Comparison of ENCODE assay signal across 38 cellular contexts in the genomic region with DNA sequence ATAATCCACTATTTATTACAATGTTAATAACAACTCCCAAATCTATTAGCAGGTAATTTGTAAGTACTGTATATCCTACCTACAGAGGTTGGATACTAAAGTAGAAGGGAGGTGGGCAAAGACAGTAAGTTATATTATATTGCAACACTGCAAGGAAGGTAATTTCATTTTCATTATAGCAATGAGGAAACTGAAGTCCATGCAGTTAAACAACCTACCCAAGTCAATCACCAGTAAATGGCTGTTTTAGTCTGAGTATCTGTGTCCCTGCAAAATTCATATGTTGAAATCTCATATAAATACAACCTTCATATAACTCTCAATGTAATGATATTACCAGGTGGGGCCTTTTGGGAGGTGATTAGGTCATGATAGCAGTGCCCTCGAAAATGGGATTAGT.
"Had no signal": no experiment of that assay in that cellular context is flagged by ENCODE, and none has a peak within 500 bp of the region (broad histone marks: within the 10 kb centered on the region; RNA-seq: fewer than 3 reads in every experiment).

No MANE protein-coding gene starts in this region.

- DNase-seq: activated B cell treated with CpG ODN at 0.5 μM for 24 hours; activated CD4-positive, alpha-beta memory T cell treated with anti-CD3 and anti-CD28 coated beads for 36 hours; activated CD4-positive, alpha-beta T cell treated with anti-CD3 and anti-CD28 coated beads for 4 hours; activated CD4-positive, alpha-beta T cell treated with anti-CD3 and anti-CD28 coated beads, Interleukin-2, amount 10 ng/mL, durations not matched to agents 24 days and 14 days; activated CD4-positive, alpha-beta T cell treated with anti-CD3 and anti-CD28 coated beads, Interleukin-2, amount 50 U/mL, for 1 hour; activated CD4-positive, alpha-beta T cell treated with anti-CD3 and anti-CD28 coated beads, Interleukin-2, amount 50 U/mL, for 4 hours; activated CD4-positive, CD25-positive, alpha-beta regulatory T cell treated with anti-CD3 and anti-CD28 coated beads, Interleukin-2, amount 50 U/mL, for 72 hours; activated CD8-positive, alpha-beta memory T cell treated with anti-CD3 and anti-CD28 coated beads, Interleukin-2, amount 50 U/mL, for 4 hours; activated CD8-positive, alpha-beta T cell treated with anti-CD3 and anti-CD28 coated beads for 36 hours; activated effector memory CD4-positive, alpha-beta T cell treated with anti-CD3 and anti-CD28 coated beads, Interleukin-2, amount 50 U/mL, for 16 hours; activated gamma-delta T cell treated with Interleukin-2 at 50 U/mL for 16 hours; activated naive CD4-positive, alpha-beta T cell; activated naive CD4-positive, alpha-beta T cell treated with anti-CD3 and anti-CD28 coated beads for 36 hours; activated naive CD4-positive, alpha-beta T cell treated with anti-CD3 and anti-CD28 coated beads, Interleukin-2, amount 50 U/mL, for 16 hours; activated naive CD8-positive, alpha-beta T cell treated with anti-CD3 and anti-CD28 coated beads, Interleukin-2, amount 10 ng/mL, durations not matched to agents 7 days and 5 days; activated naive CD8-positive, alpha-beta T cell treated with anti-CD3 and anti-CD28 coated beads, Interleukin-2, amount 50 U/mL, for 24 hours; activated T-cell treated with anti-CD3 and anti-CD28 coated beads for 4 hours; activated T-cell treated with anti-CD3 and anti-CD28 coated beads, Interleukin-2, amount 50 U/mL, for 1 hour; activated T-cell treated with anti-CD3 and anti-CD28 coated beads, Interleukin-2, amount 50 U/mL, for 4 hours; activated T-cell treated with anti-CD3 and anti-CD28 coated beads, Interleukin-2, amount 50 U/mL, for 72 hours; amygdala; anterior cingulate cortex; body of pancreas; brain microvascular endothelial cell; caudate nucleus; cerebellar nuclear complex; T-helper 1 cell; T-helper 2 cell; T-helper 9 cell had no signal

- H3K27me3 Mint-ChIP-seq: activated B cell treated with CpG ODN at 0.5 μM for 24 hours; activated CD4-positive, alpha-beta memory T cell treated with anti-CD3 and anti-CD28 coated beads for 36 hours; activated CD4-positive, alpha-beta T cell treated with anti-CD3 and anti-CD28 coated beads, Interleukin-2, amount 10 ng/mL, durations not matched to agents 24 days and 14 days; activated CD8-positive, alpha-beta T cell treated with anti-CD3 and anti-CD28 coated beads for 36 hours; activated naive CD8-positive, alpha-beta T cell; activated naive CD8-positive, alpha-beta T cell treated with anti-CD3 and anti-CD28 coated beads, Interleukin-2, amount 10 ng/mL, durations not matched to agents 7 days and 5 days; activated naive CD8-positive, alpha-beta T cell treated with anti-CD3 and anti-CD28 coated beads, Interleukin-2, amount 50 U/mL, for 24 hours; activated T-helper 17 cell treated with anti-CD3 and anti-CD28 coated beads, Interleukin-2, amount 50 U/mL, for 72 hours; central memory CD8-positive, alpha-beta T cell had no signal

- H3K36me3 ChIP-seq: ascending aorta, brain microvascular endothelial cell, cardiac muscle cell had no signal

- H3K9me3 Mint-ChIP-seq: activated B cell treated with CpG ODN at 0.5 μM for 24 hours; activated CD4-positive, alpha-beta memory T cell treated with anti-CD3 and anti-CD28 coated beads for 36 hours; activated CD4-positive, alpha-beta T cell treated with anti-CD3 and anti-CD28 coated beads, Interleukin-2, amount 10 ng/mL, durations not matched to agents 24 days and 14 days; activated CD8-positive, alpha-beta T cell treated with anti-CD3 and anti-CD28 coated beads for 36 hours; activated naive CD4-positive, alpha-beta T cell treated with anti-CD3 and anti-CD28 coated beads for 36 hours; activated naive CD8-positive, alpha-beta T cell treated with anti-CD3 and anti-CD28 coated beads, Interleukin-2, amount 10 ng/mL, durations not matched to agents 7 days and 5 days; activated naive CD8-positive, alpha-beta T cell treated with anti-CD3 and anti-CD28 coated beads, Interleukin-2, amount 50 U/mL, for 24 hours; activated T-cell treated with anti-CD3 and anti-CD28 coated beads, Interleukin-2, amount 50 U/mL, for 4 hours; activated T-cell treated with anti-CD3 and anti-CD28 coated beads, Interleukin-2, amount 50 U/mL, for 72 hours; activated T-helper 1 cell treated with anti-CD3 and anti-CD28 coated beads, Interleukin-12 subunit alpha, Interleukin-12 subunit beta, Interleukin-2, Interleukin-4 antibody, amounts not matched to agents 30 ng/mL and 10 ng/mL and 1 ng/mL, durations not matched to agents 14 hours and 24 hours and 36 hours; activated T-helper 17 cell treated with anti-CD3 and anti-CD28 coated beads, Interleukin-2, amount 50 U/mL, for 72 hours; central memory CD8-positive, alpha-beta T cell; T-helper 1 cell treated with Interleukin-12 subunit alpha and Interleukin-12 subunit beta and Interleukin-4 antibody, amounts not matched to agents 30 μg/mL and 1 μg/mL, for 36 hours; T-helper 2 cell treated with Interferon-gamma antibody and Interleukin-4, amounts not matched to agents 5 μg/mL and 100 μg/mL, for 36 hours had no signal

- H3K27ac Mint-ChIP-seq: activated B cell treated with CpG ODN at 0.5 μM for 24 hours; activated CD4-positive, alpha-beta memory T cell treated with anti-CD3 and anti-CD28 coated beads for 36 hours; activated CD4-positive, alpha-beta T cell treated with anti-CD3 and anti-CD28 coated beads, Interleukin-2, amount 10 ng/mL, durations not matched to agents 24 days and 14 days; activated CD8-positive, alpha-beta T cell treated with anti-CD3 and anti-CD28 coated beads for 36 hours; activated naive CD4-positive, alpha-beta T cell treated with anti-CD3 and anti-CD28 coated beads for 36 hours; activated naive CD8-positive, alpha-beta T cell; activated naive CD8-positive, alpha-beta T cell treated with anti-CD3 and anti-CD28 coated beads, Interleukin-2, amount 10 ng/mL, durations not matched to agents 7 days and 5 days; activated naive CD8-positive, alpha-beta T cell treated with anti-CD3 and anti-CD28 coated beads, Interleukin-2, amount 50 U/mL, for 24 hours; activated T-cell treated with anti-CD3 and anti-CD28 coated beads, Interleukin-2, amount 50 U/mL, for 72 hours; activated T-helper 1 cell treated with anti-CD3 and anti-CD28 coated beads, Interleukin-12 subunit alpha, Interleukin-12 subunit beta, Interleukin-2, Interleukin-4 antibody, amounts not matched to agents 30 ng/mL and 10 ng/mL and 1 ng/mL, durations not matched to agents 14 hours and 24 hours and 36 hours; activated T-helper 17 cell treated with anti-CD3 and anti-CD28 coated beads, Interleukin-2, amount 50 U/mL, for 72 hours; T-helper 1 cell treated with Interleukin-12 subunit alpha and Interleukin-12 subunit beta and Interleukin-4 antibody, amounts not matched to agents 30 μg/mL and 1 μg/mL, for 36 hours; T-helper 2 cell treated with Interferon-gamma antibody and Interleukin-4, amounts not matched to agents 5 μg/mL and 100 μg/mL, for 36 hours had no signal

- H3K4me1 ChIP-seq: ascending aorta, body of pancreas had no signal

- H3K4me1 Mint-ChIP-seq: activated B cell treated with CpG ODN at 0.5 μM for 24 hours; activated CD4-positive, alpha-beta T cell treated with anti-CD3 and anti-CD28 coated beads, Interleukin-2, amount 10 ng/mL, durations not matched to agents 24 days and 14 days; activated naive CD8-positive, alpha-beta T cell treated with anti-CD3 and anti-CD28 coated beads, Interleukin-2, amount 10 ng/mL, durations not matched to agents 7 days and 5 days; activated naive CD8-positive, alpha-beta T cell treated with anti-CD3 and anti-CD28 coated beads, Interleukin-2, amount 50 U/mL, for 24 hours; activated T-helper 17 cell treated with anti-CD3 and anti-CD28 coated beads, Interleukin-2, amount 50 U/mL, for 72 hours; central memory CD8-positive, alpha-beta T cell had no signal

- H3K4me3 ChIP-seq: ascending aorta, body of pancreas, cardiac muscle cell had no signal

- H3K4me3 Mint-ChIP-seq: activated B cell treated with CpG ODN at 0.5 μM for 24 hours; activated CD4-positive, alpha-beta memory T cell treated with anti-CD3 and anti-CD28 coated beads for 36 hours; activated CD4-positive, alpha-beta T cell treated with anti-CD3 and anti-CD28 coated beads, Interleukin-2, amount 10 ng/mL, durations not matched to agents 24 days and 14 days; activated CD8-positive, alpha-beta T cell treated with anti-CD3 and anti-CD28 coated beads for 36 hours; activated naive CD4-positive, alpha-beta T cell treated with anti-CD3 and anti-CD28 coated beads for 36 hours; activated naive CD8-positive, alpha-beta T cell; activated naive CD8-positive, alpha-beta T cell treated with anti-CD3 and anti-CD28 coated beads, Interleukin-2, amount 10 ng/mL, durations not matched to agents 7 days and 5 days; activated naive CD8-positive, alpha-beta T cell treated with anti-CD3 and anti-CD28 coated beads, Interleukin-2, amount 50 U/mL, for 24 hours; activated T-cell treated with anti-CD3 and anti-CD28 coated beads, Interleukin-2, amount 50 U/mL, for 4 hours; activated T-cell treated with anti-CD3 and anti-CD28 coated beads, Interleukin-2, amount 50 U/mL, for 72 hours; activated T-helper 1 cell treated with anti-CD3 and anti-CD28 coated beads, Interleukin-12 subunit alpha, Interleukin-12 subunit beta, Interleukin-2, Interleukin-4 antibody, amounts not matched to agents 30 ng/mL and 10 ng/mL and 1 ng/mL, durations not matched to agents 14 hours and 24 hours and 36 hours; activated T-helper 17 cell treated with anti-CD3 and anti-CD28 coated beads, Interleukin-2, amount 50 U/mL, for 72 hours; central memory CD8-positive, alpha-beta T cell; T-helper 1 cell treated with Interleukin-12 subunit alpha and Interleukin-12 subunit beta and Interleukin-4 antibody, amounts not matched to agents 30 μg/mL and 1 μg/mL, for 36 hours; T-helper 2 cell treated with Interferon-gamma antibody and Interleukin-4, amounts not matched to agents 5 μg/mL and 100 μg/mL, for 36 hours had no signal

- H3K27ac ChIP-seq: ascending aorta, body of pancreas, cardiac muscle cell, VCaP had no signal

- H3K9me3 ChIP-seq: ascending aorta, body of pancreas had no signal

- H3K27me3 ChIP-seq: ascending aorta, body of pancreas, brain microvascular endothelial cell, cardiac muscle cell had no signal
